ENCODE assay signal across 10 cellular contexts in genomic region chr2:232659359-232659758, GRCh38.
"Had no signal": no experiment of that assay in that cellular context is flagged by ENCODE, and none has a peak within 500 bp of the region (broad histone marks: within the 10 kb centered on the region; RNA-seq: fewer than 3 reads in every experiment).

No MANE protein-coding gene starts in this region.

- DNase-seq: activated CD4-positive, alpha-beta T cell treated with anti-CD3 and anti-CD28 coated beads, Interleukin-2, amount 50 U/mL, for 4 hours; brain microvascular endothelial cell; colonic mucosa; head of caudate nucleus; lower lobe of right lung; natural killer cell; ovary; spleen; stimulated activated naive B cell treated with anti-CD40 and anti-IgM and Interleukin-4, amounts not matched to agents 10 μg/mL and 1 μg/mL and 100 μg/mL, for 72 hours had no signal

- H3K27me3 ChIP-seq: brain microvascular endothelial cell, colonic mucosa, ovary, spleen, tibial nerve had no signal

- H3K4me3 ChIP-seq: colonic mucosa, lower lobe of right lung, ovary, spleen, tibial nerve had no signal

- ATAC-seq: lower lobe of right lung; natural killer cell; stimulated activated naive B cell treated with anti-CD40 and anti-IgM and Interleukin-4, amounts not matched to agents 10 μg/mL and 1 μg/mL and 100 μg/mL, for 72 hours had no signal

- H3K36me3 ChIP-seq: brain microvascular endothelial cell, colonic mucosa, lower lobe of right lung, ovary had no signal

- H3K4me1 ChIP-seq: colonic mucosa, lower lobe of right lung, tibial nerve had no signal

- H3K27ac ChIP-seq: brain microvascular endothelial cell, colonic mucosa, lower lobe of right lung, ovary, spleen, tibial nerve had no signal

- H3K9me3 ChIP-seq: colonic mucosa, lower lobe of right lung, ovary, spleen had no signal
